9 cellular contexts compared by ENCODE assay signal in the genomic region with DNA sequence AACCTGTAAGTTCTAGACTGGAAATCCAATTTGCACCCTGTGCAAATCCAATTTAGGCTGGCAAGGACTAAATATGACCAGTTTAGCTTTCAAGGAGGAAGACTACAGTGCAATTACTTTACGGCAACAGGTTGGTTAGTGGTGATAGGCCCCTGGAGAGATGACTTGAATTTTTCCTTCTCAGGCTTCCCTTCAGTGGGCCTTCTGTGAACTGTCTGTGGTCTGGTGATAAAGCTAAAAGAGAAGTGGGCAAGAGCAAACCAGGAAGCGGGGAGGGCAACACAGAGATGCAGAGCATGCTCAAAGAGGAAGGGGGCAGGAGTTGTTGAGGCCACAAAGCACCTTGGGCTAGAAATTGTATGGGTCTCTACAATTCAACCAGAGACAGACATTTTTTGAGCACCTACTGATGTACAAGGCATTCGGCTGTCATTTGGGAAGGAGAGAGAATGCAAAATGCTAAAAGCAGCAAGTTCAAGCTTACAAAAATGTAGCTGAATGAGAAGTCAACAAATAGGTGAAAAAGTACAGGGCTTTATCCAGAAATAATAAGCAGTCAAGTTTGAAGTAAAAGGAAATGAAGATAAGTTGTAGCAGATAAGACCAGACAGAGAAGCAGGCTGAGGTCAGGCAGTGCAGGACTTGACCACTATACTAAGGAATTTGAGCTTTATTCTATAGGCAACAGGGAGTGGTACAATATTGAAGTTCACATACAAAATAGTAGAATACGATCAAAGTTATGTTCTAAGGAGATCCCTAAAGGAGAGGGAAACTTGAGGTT. TPM values are rescaled to one million over a fixed set of nuclear protein-coding genes. Genes with fewer than 3 reads are reported as not detected.
DNase-seq lines count a peak whose midpoint lies in the region; ATAC-seq and TF ChIP-seq lines count a peak whose summit lies in the region.
"Had no signal": no experiment of that assay in that cellular context is flagged by ENCODE, and none has a peak within 500 bp of the region (broad histone marks: within the 10 kb centered on the region; RNA-seq: fewer than 3 reads in every experiment).

No MANE protein-coding gene starts in this region.

- H3K4me1 ChIP-seq in testis (peaks cover 10% of the 10 kb centered on the region), mesendoderm (ENCODE audit: control insufficient read depth, low read depth, low read length) (no peaks in the 10 kb centered on the region)

- no peak overlapping the region for H2BK15ac ChIP-seq in mesendoderm (replicated peaks; ENCODE audit: low read depth)

- no peak for TF ChIP-seq POLR2A in testis (IDR thresholded peaks at IDR 0.05)

- H3K9me3 ChIP-seq in testis, result no peaks in the 10 kb centered on the region
- H3K9me3 ChIP-seq: vagina had no signal

- 64 to 66% methylated on average over 4 of the region's 4 CpGs for WGBS in testis, 2 donors
- WGBS in mesendoderm (ENCODE audit: extremely low coverage, insufficient coverage, low lambda C conversion rate), result no CpG with 5 or more reads among the region's 4 CpGs

- TF ChIP-seq CTCF in CD14-positive monocyte (IDR thresholded peaks at IDR 0.05) (no peak), testis (IDR thresholded peaks at IDR 0.05) (no peak)

- H3K4me3 Mint-ChIP-seq in CD14-positive monocyte, result peak overlapping the region in 1 of 2 donors; percentile 36
- H3K4me3 Mint-ChIP-seq in activated T-helper 1 cell treated with anti-CD3 and anti-CD28 coated beads, Interleukin-12 subunit alpha, Interleukin-12 subunit beta, Interleukin-2, Interleukin-4 antibody, amounts not matched to agents 30 ng/mL and 10 ng/mL and 1 ng/mL, durations not matched to agents 14 hours and 24 hours and 36 hours, result no peak overlapping the region

- H3K27ac Mint-ChIP-seq in CD14-positive monocyte, result peak overlapping the region; percentile 1 to 85 (median 68)
- H3K27ac Mint-ChIP-seq in activated T-helper 1 cell treated with anti-CD3 and anti-CD28 coated beads, Interleukin-12 subunit alpha, Interleukin-12 subunit beta, Interleukin-2, Interleukin-4 antibody, amounts not matched to agents 30 ng/mL and 10 ng/mL and 1 ng/mL, durations not matched to agents 14 hours and 24 hours and 36 hours, result peak overlapping the region; percentile 42

- ATAC-seq in GM19035 (IDR thresholded peaks at IDR 0.05; ENCODE audit: unreplicated experiment) (peak; percentile 55), HG03565 (IDR thresholded peaks at IDR 0.05; ENCODE audit: unreplicated experiment) (peak; percentile 47)

- no peak overlapping the region for H3K4ac ChIP-seq in mesendoderm (ENCODE audit: low read depth, low read length)

- intact Hi-C loops in CD14-positive monocyte (cut with micrococcal nuclease), result no loop called here
- intact Hi-C loops in activated T-helper 1 cell treated with anti-CD3 and anti-CD28 coated beads, Interleukin-12 subunit alpha, Interleukin-12 subunit beta, Interleukin-2, Interleukin-4 antibody, amounts not matched to agents 30 ng/mL and 10 ng/mL and 1 ng/mL, durations not matched to agents 14 hours and 24 hours and 36 hours (cut with micrococcal nuclease), result no loop called here
- intact Hi-C loops in testis (cut with DNase I; ENCODE audit: low total_unique reads), result no loop called here

- H3K9ac ChIP-seq in mesendoderm (ENCODE audit: low read length), result no peak overlapping the region

- no peaks in the 10 kb centered on the region for H3K27me3 Mint-ChIP-seq in CD14-positive monocyte (ENCODE audit: low read depth in 3 of 3)
- H3K27me3 Mint-ChIP-seq in activated T-helper 1 cell treated with anti-CD3 and anti-CD28 coated beads, Interleukin-12 subunit alpha, Interleukin-12 subunit beta, Interleukin-2, Interleukin-4 antibody, amounts not matched to agents 30 ng/mL and 10 ng/mL and 1 ng/mL, durations not matched to agents 14 hours and 24 hours and 36 hours (ENCODE audit: insufficient read depth), result no peaks in the 10 kb centered on the region

- no peak overlapping the region for H3K18ac ChIP-seq in mesendoderm (ENCODE audit: low read length)

- no peak overlapping the region for H2BK120ac ChIP-seq in mesendoderm (ENCODE audit: low read depth, low read length)

- no peak overlapping the region for H3K27ac ChIP-seq in testis
- H3K27ac ChIP-seq in mesendoderm (ENCODE audit: low read depth, low read length), result no peak overlapping the region
- H3K27ac ChIP-seq: vagina had no signal

- H3K79me1 ChIP-seq in mesendoderm (ENCODE audit: low read length), result peaks cover 10% of the 10 kb centered on the region

- H2BK5ac ChIP-seq in mesendoderm (ENCODE audit: low read length), result no peak overlapping the region

- no peak overlapping the region for H3K23ac ChIP-seq in mesendoderm (ENCODE audit: low read length)

- H3K36me3 Mint-ChIP-seq in CD14-positive monocyte, result peaks cover 12 to 21% of the 10 kb centered on the region in 2 donors
- peaks cover 18% of the 10 kb centered on the region for H3K36me3 Mint-ChIP-seq in activated T-helper 1 cell treated with anti-CD3 and anti-CD28 coated beads, Interleukin-12 subunit alpha, Interleukin-12 subunit beta, Interleukin-2, Interleukin-4 antibody, amounts not matched to agents 30 ng/mL and 10 ng/mL and 1 ng/mL, durations not matched to agents 14 hours and 24 hours and 36 hours (ENCODE audit: low read depth)

- no peaks in the 10 kb centered on the region for H3K9me3 Mint-ChIP-seq in CD14-positive monocyte
- no peaks in the 10 kb centered on the region for H3K9me3 Mint-ChIP-seq in activated T-helper 1 cell treated with anti-CD3 and anti-CD28 coated beads, Interleukin-12 subunit alpha, Interleukin-12 subunit beta, Interleukin-2, Interleukin-4 antibody, amounts not matched to agents 30 ng/mL and 10 ng/mL and 1 ng/mL, durations not matched to agents 14 hours and 24 hours and 36 hours

- H3K36me3 ChIP-seq in testis (ENCODE audit: low read depth, missing control alignments) (no peaks in the 10 kb centered on the region), mesendoderm (ENCODE audit: control insufficient read depth, insufficient read depth, low read length) (no peaks in the 10 kb centered on the region)

- H3K4me2 ChIP-seq in mesendoderm (ENCODE audit: low read length), result no peak overlapping the region

- no peaks in the 10 kb centered on the region for H3K79me2 ChIP-seq in mesendoderm (ENCODE audit: control insufficient read depth, insufficient read depth, low read length)

- H3K4me1 Mint-ChIP-seq in CD14-positive monocyte, result peaks cover 46% of the 10 kb centered on the region
- H3K4me1 Mint-ChIP-seq in activated T-helper 1 cell treated with anti-CD3 and anti-CD28 coated beads, Interleukin-12 subunit alpha, Interleukin-12 subunit beta, Interleukin-2, Interleukin-4 antibody, amounts not matched to agents 30 ng/mL and 10 ng/mL and 1 ng/mL, durations not matched to agents 14 hours and 24 hours and 36 hours (ENCODE audit: low read depth), result peaks cover 30% of the 10 kb centered on the region

- H2AK5ac ChIP-seq in mesendoderm (ENCODE audit: low read length), result no peak overlapping the region

- no peaks in the 10 kb centered on the region for H3K27me3 ChIP-seq in testis
- H3K27me3 ChIP-seq in mesendoderm (ENCODE audit: insufficient read depth, low read length, poor library complexity), result no peaks in the 10 kb centered on the region
- H3K27me3 ChIP-seq: vagina had no signal

- no peak overlapping the region for H4K5ac ChIP-seq in mesendoderm (ENCODE audit: low read length)

- peak; percentile 53 for DNase-seq in CD14-positive monocyte (ENCODE audit: low spot score)
- no peak for DNase-seq in activated T-helper 1 cell treated with anti-CD3 and anti-CD28 coated beads, Interleukin-12 subunit alpha, Interleukin-12 subunit beta, Interleukin-2, Interleukin-4 antibody, amounts not matched to agents 30 ng/mL and 10 ng/mL and 1 ng/mL, durations not matched to agents 14 hours and 24 hours and 36 hours (ENCODE audit: low spot score)
- DNase-seq in testis, result no peak
- no peak for DNase-seq in RPMI8226
- no peak for DNase-seq in mesendoderm
- no peak for DNase-seq in HT-29 (ENCODE audit: low spot score)

- H3K56ac ChIP-seq in mesendoderm (ENCODE audit: low read length), result no peak overlapping the region

- H4K8ac ChIP-seq in mesendoderm (ENCODE audit: low read depth, low read length), result no peak overlapping the region

- H3K4me3 ChIP-seq in testis (no peak overlapping the region), mesendoderm (ENCODE audit: low read length) (no peak overlapping the region)
- H3K4me3 ChIP-seq: vagina had no signal

RNA-seq across cellular contexts. Expression of gene INPP5B, which starts 23.9 kb away (rescaled TPM):
- polyA plus RNA-seq in CD14-positive monocyte (1 to 10 TPM; 3.0 to 5.8 TPM), testis (ENCODE audit: insufficient read depth, low read depth, low replicate concordance) (15.3 TPM)
- 23.6 and 27.2 TPM in 2 replicates for total RNA-seq in activated T-helper 1 cell treated with anti-CD3 and anti-CD28 coated beads, Interleukin-12 subunit alpha, Interleukin-12 subunit beta, Interleukin-2, Interleukin-4 antibody, amounts not matched to agents 30 ng/mL and 10 ng/mL and 1 ng/mL, durations not matched to agents 14 hours and 24 hours and 36 hours
- total RNA-seq in testis, result 10 to 100 TPM; 24.1 to 31.6 TPM
- polyA plus RNA-seq in mesendoderm (2013, experiment 1 of 2), result 9.8 TPM
- polyA plus RNA-seq in mesendoderm (2013, experiment 2 of 2), result 9.4 TPM
- total RNA-seq in HT-29 (2014; rRNA removed; shearing (Covaris generic)), result 10.0 and 15.5 TPM in 2 replicates
